In genomic region chr22:17629167-17629489, GRCh38 we compare ENCODE assay signal across 8 cellular contexts. TPM values are rescaled to one million over a fixed set of nuclear protein-coding genes. Genes with fewer than 3 reads are reported as not detected.
DNase-seq lines count a peak whose midpoint lies in the region; TF ChIP-seq lines count a peak whose summit lies in the region.

No MANE protein-coding gene starts in this region.

- H3K4me1 ChIP-seq in liver (ENCODE audit: control insufficient read depth in 4 of 4, insufficient read depth in 4 of 4, low read length in 3 of 4): peaks cover 5 to 14% (median 8%) of the 10 kb centered on the region in 4 donors
- peaks cover 9 to 40% (median 27%) of the 10 kb centered on the region in 4 donors for H3K4me1 ChIP-seq in tibial artery

- no peaks in the 10 kb centered on the region for H3K27me3 Mint-ChIP-seq in activated CD4-positive, alpha-beta T cell treated with anti-CD3 and anti-CD28 coated beads, Interleukin-2, amount 10 ng/mL, durations not matched to agents 7 days and 5 days

- TF ChIP-seq CTCF in astrocyte of the cerebellum (IDR thresholded peaks at IDR 0.05; ENCODE audit: low read depth, low read length, missing control alignments) (no peak), liver (IDR thresholded peaks at IDR 0.05; ENCODE audit: low read depth, low read length, missing input control) (no peak), tibial artery (IDR thresholded peaks at IDR 0.05) (no peak)

- H3K27me3 ChIP-seq in liver (ENCODE audit: control insufficient read depth in 4 of 4, insufficient read depth in 4 of 4, low read length in 3 of 4) (no peaks in the 10 kb centered on the region), tibial artery (no peaks in the 10 kb centered on the region)

- H3K27ac ChIP-seq in liver (ENCODE audit: low read depth in 1 of 2, low read length in 2 of 2) (peak overlapping the region; percentile 78 to 86), tibial artery (peak overlapping the region; percentile 93 to 98)

- peak overlapping the region; percentile 94 for H3K4me3 Mint-ChIP-seq in activated CD4-positive, alpha-beta T cell treated with anti-CD3 and anti-CD28 coated beads, Interleukin-2, amount 10 ng/mL, durations not matched to agents 7 days and 5 days

- peak overlapping the region; percentile 89 for H3K4me3 ChIP-seq in astrocyte of the cerebellum (ENCODE audit: low read depth, low read length)
- H3K4me3 ChIP-seq in liver (ENCODE audit: low read depth in 1 of 3, low read length in 3 of 3): peak overlapping the region; percentile 90 to 100 (median 98)
- H3K4me3 ChIP-seq in tibial artery: peak overlapping the region; percentile 93 to 100

- DNase-seq in activated CD4-positive, alpha-beta T cell treated with anti-CD3 and anti-CD28 coated beads, Interleukin-2, amount 10 ng/mL, durations not matched to agents 7 days and 5 days: no peak
- DNase-seq in activated CD4-positive, alpha-beta T cell treated with anti-CD3 and anti-CD28 coated beads for 1 hour: no peak
- DNase-seq in astrocyte of the cerebellum (ENCODE audit: low read depth) (no peak), tibial artery (no peak), islet precursor cell (no peak), NCI-H748 (lab: John Stamatoyannopoulos, UW; ENCODE audit: unreplicated experiment) (no peak), NCI-H1048 (lab: John Stamatoyannopoulos, UW) (no peak)

- CTCF ChIA-PET in activated CD4-positive, alpha-beta T cell treated with anti-CD3 and anti-CD28 coated beads, Interleukin-2, amount 10 ng/mL, durations not matched to agents 7 days and 5 days (lab: Charles Lee): no interaction called here

- H3K36me3 Mint-ChIP-seq in activated CD4-positive, alpha-beta T cell treated with anti-CD3 and anti-CD28 coated beads, Interleukin-2, amount 10 ng/mL, durations not matched to agents 7 days and 5 days (ENCODE audit: low read depth): peaks cover 7% of the 10 kb centered on the region

- H3K9me3 ChIP-seq in liver (ENCODE audit: control insufficient read depth in 4 of 4, low read length in 3 of 4): no peaks in the 10 kb centered on the region
- H3K9me3 ChIP-seq in tibial artery: no peaks in the 10 kb centered on the region

- H3K36me3 ChIP-seq in liver (ENCODE audit: control insufficient read depth in 4 of 4, insufficient read depth in 3 of 4, low read depth in 1 of 4, low read length in 3 of 4) (peaks cover 0 to 7% (median 0%) of the 10 kb centered on the region in 4 donors), tibial artery (peaks cover 0 to 16% (median 0%) of the 10 kb centered on the region in 3 donors)

- intact Hi-C loops in tibial artery (cut with DNase I; ENCODE audit: low total_unique reads): no loop called here

- WGBS in liver: 0% methylated on average over 1 of the region's 1 CpG

- in situ Hi-C loops in astrocyte of the cerebellum (cut with HindIII; ENCODE audit: low sequenced_read_pairs): no loop called here

- no peaks in the 10 kb centered on the region for H3K9me3 Mint-ChIP-seq in activated CD4-positive, alpha-beta T cell treated with anti-CD3 and anti-CD28 coated beads, Interleukin-2, amount 10 ng/mL, durations not matched to agents 7 days and 5 days

- peak overlapping the region; percentile 90 for H3K27ac Mint-ChIP-seq in activated CD4-positive, alpha-beta T cell treated with anti-CD3 and anti-CD28 coated beads, Interleukin-2, amount 10 ng/mL, durations not matched to agents 7 days and 5 days

- POLR2A ChIA-PET in activated CD4-positive, alpha-beta T cell treated with anti-CD3 and anti-CD28 coated beads, Interleukin-2, amount 10 ng/mL, durations not matched to agents 7 days and 5 days (lab: Charles Lee): no interaction called here

- H3K9ac ChIP-seq in liver (ENCODE audit: low read depth in 1 of 2, low read length in 2 of 2): peak overlapping the region; percentile 89 to 95

- no peak for TF ChIP-seq RAD21 in liver (IDR thresholded peaks at IDR 0.05)

- H3K4me1 Mint-ChIP-seq in activated CD4-positive, alpha-beta T cell treated with anti-CD3 and anti-CD28 coated beads, Interleukin-2, amount 10 ng/mL, durations not matched to agents 7 days and 5 days: peaks cover 24% of the 10 kb centered on the region

TF ChIP-seq in liver, 16 proteins besides CTCF, POLR2A, EP300 and RAD21:
- TF ChIP-seq HNF4A (conservative IDR thresholded peaks at IDR 0.05) (no peak), FOXA1 (IDR thresholded peaks at IDR 0.05) (no peak), GABPA (IDR thresholded peaks at IDR 0.05 in 1 of 2, conservative IDR thresholded peaks at IDR 0.05 in 1 of 2) (no peak), MAX (IDR thresholded peaks at IDR 0.05) (no peak), REST (IDR thresholded peaks at IDR 0.05) (no peak), FOXA2 (IDR thresholded peaks at IDR 0.05) (no peak), NR2F2 (IDR thresholded peaks at IDR 0.05) (no peak)
- TF ChIP-seq, protein P1, sequence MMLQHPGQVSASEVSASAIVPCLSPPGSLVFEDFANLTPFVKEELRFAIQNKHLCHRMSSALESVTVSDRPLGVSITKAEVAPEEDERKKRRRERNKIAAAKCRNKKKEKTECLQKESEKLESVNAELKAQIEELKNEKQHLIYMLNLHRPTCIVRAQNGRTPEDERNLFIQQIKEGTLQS (IDR thresholded peaks at IDR 0.05): no peak

RNA-seq across cellular contexts. Expression of gene ATP6V1E1, which starts 0.6 kb away (rescaled TPM):
- 10 to 100 TPM; 89.9 to 98.4 TPM for total RNA-seq in activated CD4-positive, alpha-beta T cell treated with anti-CD3 and anti-CD28 coated beads, Interleukin-2, amount 10 ng/mL, durations not matched to agents 7 days and 5 days
- total RNA-seq in liver: 10 to 100 TPM; 47.5 to 53.1 TPM
- polyA plus RNA-seq in liver: 10 to 100 TPM; 44.6 to 50.6 TPM

RNA-seq across cellular contexts. Expression of gene BCL2L13, which starts 9.4 kb away (rescaled TPM):
- 10 to 100 TPM; 23.5 to 24.9 TPM for total RNA-seq in activated CD4-positive, alpha-beta T cell treated with anti-CD3 and anti-CD28 coated beads, Interleukin-2, amount 10 ng/mL, durations not matched to agents 7 days and 5 days
- 10 to 100 TPM; 25.6 to 31.8 TPM for total RNA-seq in liver
- 10 to 100 TPM; 22.3 to 23.4 TPM for polyA plus RNA-seq in liver
